Comparison of ENCODE assay signal across 1 cellular context in the genomic region with DNA sequence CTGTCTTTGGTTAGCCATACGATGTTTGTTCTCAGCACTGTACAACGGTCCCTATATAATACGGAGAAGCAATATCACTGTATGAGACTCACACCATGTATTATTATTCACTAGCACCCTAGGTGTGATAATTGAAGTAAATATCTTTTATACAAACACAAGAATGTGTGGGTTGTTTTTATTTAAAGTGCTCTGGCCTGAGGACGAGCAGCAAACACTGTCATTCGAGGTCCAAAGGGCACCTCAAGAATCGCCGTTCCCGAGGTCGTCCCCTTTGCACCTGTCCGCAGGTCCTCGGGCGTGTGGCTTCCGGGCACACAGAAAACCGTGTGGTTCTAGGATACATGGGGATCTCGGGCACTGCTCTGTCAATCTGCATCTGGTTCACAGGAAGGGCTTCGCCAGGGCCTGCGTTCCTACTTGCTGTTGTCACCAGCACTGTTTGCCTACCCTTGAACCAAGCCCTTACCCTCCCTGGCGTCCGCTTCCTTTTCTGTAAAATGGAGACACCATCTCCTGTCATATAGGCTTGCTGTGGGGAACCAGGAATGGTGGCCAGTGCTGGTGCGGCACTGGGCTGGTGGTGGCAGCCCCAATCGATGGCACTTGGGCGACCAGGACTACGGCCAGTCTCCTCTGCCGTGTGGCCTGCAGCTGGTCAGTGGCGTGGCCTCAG.
TF ChIP-seq lines count a peak whose summit lies in the region.

No MANE protein-coding gene starts in this region.

TF ChIP-seq in HepG2, 621 proteins besides CTCF, POLR2A, EP300 and RAD21 (continued from another document and continues in another):
- TF ChIP-seq ZBTB44 (CRISPR knock-in tag; IDR thresholded peaks at IDR 0.05): no peak
- 0 out of 2 replicates have a peak, but pooled peaks have one; percentile 46 for TF ChIP-seq ZBTB42 (CRISPR knock-in tag; IDR thresholded peaks at IDR 0.05)
- peak; percentile 84; the same call in 1 of the 2 replicates for TF ChIP-seq DPF2 (CRISPR knock-in tag; IDR thresholded peaks at IDR 0.05; ENCODE audit: borderline replicate concordance, low read depth)
- TF ChIP-seq ATF7 (IDR thresholded peaks at IDR 0.05): no peak
- peak; percentile 81; the same call in 1 of the 2 replicates for TF ChIP-seq ATF7 (CRISPR knock-in tag; IDR thresholded peaks at IDR 0.05)
- 0 out of 2 replicates have a peak, but pooled peaks have one; percentile 24 for TF ChIP-seq ZNF784 (CRISPR knock-in tag; IDR thresholded peaks at IDR 0.05; ENCODE audit: borderline replicate concordance)
- TF ChIP-seq ZBTB37 (CRISPR knock-in tag; IDR thresholded peaks at IDR 0.05): peak; percentile 94
- TF ChIP-seq FIP1L1 (IDR thresholded peaks at IDR 0.05; ENCODE audit: borderline replicate concordance, insufficient read depth, low read depth, low read length): no peak
- no peak for TF ChIP-seq ZNF20 (CRISPR knock-in tag; IDR thresholded peaks at IDR 0.05)
- no peak for TF ChIP-seq ZNF251 (CRISPR knock-in tag; IDR thresholded peaks at IDR 0.05)
- peak; percentile 78; the same call in 1 of the 2 replicates for TF ChIP-seq ZNF776 (CRISPR knock-in tag; IDR thresholded peaks at IDR 0.05)
- no peak for TF ChIP-seq ZNF577 (CRISPR knock-in tag; IDR thresholded peaks at IDR 0.05; ENCODE audit: borderline replicate concordance, low read depth)
- TF ChIP-seq ZNF12 (CRISPR knock-in tag; IDR thresholded peaks at IDR 0.05): 0 out of 2 replicates have a peak, but pooled peaks have one; percentile 14
- TF ChIP-seq SNAPC2 (CRISPR knock-in tag; IDR thresholded peaks at IDR 0.05): no peak
- no peak for TF ChIP-seq SCMH1 (CRISPR knock-in tag; IDR thresholded peaks at IDR 0.05; ENCODE audit: borderline replicate concordance)
- TF ChIP-seq FLYWCH1 (CRISPR knock-in tag; IDR thresholded peaks at IDR 0.05): no peak
- no peak for TF ChIP-seq ZNF703 (CRISPR knock-in tag; IDR thresholded peaks at IDR 0.05; ENCODE audit: borderline replicate concordance)
- TF ChIP-seq KLF13 (CRISPR knock-in tag; IDR thresholded peaks at IDR 0.05): no peak
- TF ChIP-seq THYN1 (CRISPR knock-in tag; IDR thresholded peaks at IDR 0.05; ENCODE audit: borderline replicate concordance, low read depth): no peak
- no peak for TF ChIP-seq NAIF1 (CRISPR knock-in tag; IDR thresholded peaks at IDR 0.05; ENCODE audit: borderline replicate concordance)
- TF ChIP-seq SNAPC5 (CRISPR knock-in tag; IDR thresholded peaks at IDR 0.05; ENCODE audit: borderline replicate concordance): no peak
- TF ChIP-seq CHCHD3 (CRISPR knock-in tag; IDR thresholded peaks at IDR 0.05): no peak
- no peak for TF ChIP-seq NFATC3 (CRISPR knock-in tag; IDR thresholded peaks at IDR 0.05)
- peak; percentile 81 for TF ChIP-seq SSRP1 (CRISPR knock-in tag; IDR thresholded peaks at IDR 0.05)
- TF ChIP-seq ZNF615 (CRISPR knock-in tag; IDR thresholded peaks at IDR 0.05; ENCODE audit: borderline replicate concordance): no peak
- no peak for TF ChIP-seq ATAD3A (CRISPR knock-in tag; IDR thresholded peaks at IDR 0.05)
- TF ChIP-seq AGO2 (optimal IDR thresholded peaks at IDR 0.05; ENCODE audit: low read depth, low read length): peak; percentile 26
- peak; percentile 96 for TF ChIP-seq GABPB1 (CRISPR knock-in tag; IDR thresholded peaks at IDR 0.05)
- no peak for TF ChIP-seq ZNF660 (CRISPR knock-in tag; IDR thresholded peaks at IDR 0.05; ENCODE audit: borderline replicate concordance, low read depth)
- TF ChIP-seq, protein P1, sequence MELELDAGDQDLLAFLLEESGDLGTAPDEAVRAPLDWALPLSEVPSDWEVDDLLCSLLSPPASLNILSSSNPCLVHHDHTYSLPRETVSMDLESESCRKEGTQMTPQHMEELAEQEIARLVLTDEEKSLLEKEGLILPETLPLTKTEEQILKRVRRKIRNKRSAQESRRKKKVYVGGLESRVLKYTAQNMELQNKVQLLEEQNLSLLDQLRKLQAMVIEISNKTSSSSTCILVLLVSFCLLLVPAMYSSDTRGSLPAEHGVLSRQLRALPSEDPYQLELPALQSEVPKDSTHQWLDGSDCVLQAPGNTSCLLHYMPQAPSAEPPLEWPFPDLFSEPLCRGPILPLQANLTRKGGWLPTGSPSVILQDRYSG (CRISPR knock-in tag; IDR thresholded peaks at IDR 0.05): peak; percentile 88; the same call in 1 of the 2 replicates
- TF ChIP-seq CBX5 (CRISPR knock-in tag; IDR thresholded peaks at IDR 0.05; ENCODE audit: borderline replicate concordance): peak; percentile 74; the same call in 1 of the 2 replicates
- TF ChIP-seq SUZ12 (IDR thresholded peaks at IDR 0.05; ENCODE audit: low read depth, low read length): no peak
- no peak for TF ChIP-seq HDAC6 (IDR thresholded peaks at IDR 0.05; ENCODE audit: low read depth, low read length)
- peak; percentile 85; the same call in 1 of the 2 replicates for TF ChIP-seq HOXD1 (CRISPR knock-in tag; IDR thresholded peaks at IDR 0.05)
- peak; percentile 73 for TF ChIP-seq ZMAT3 (CRISPR knock-in tag; conservative IDR thresholded peaks at IDR 0.05)
- TF ChIP-seq, protein P2, sequence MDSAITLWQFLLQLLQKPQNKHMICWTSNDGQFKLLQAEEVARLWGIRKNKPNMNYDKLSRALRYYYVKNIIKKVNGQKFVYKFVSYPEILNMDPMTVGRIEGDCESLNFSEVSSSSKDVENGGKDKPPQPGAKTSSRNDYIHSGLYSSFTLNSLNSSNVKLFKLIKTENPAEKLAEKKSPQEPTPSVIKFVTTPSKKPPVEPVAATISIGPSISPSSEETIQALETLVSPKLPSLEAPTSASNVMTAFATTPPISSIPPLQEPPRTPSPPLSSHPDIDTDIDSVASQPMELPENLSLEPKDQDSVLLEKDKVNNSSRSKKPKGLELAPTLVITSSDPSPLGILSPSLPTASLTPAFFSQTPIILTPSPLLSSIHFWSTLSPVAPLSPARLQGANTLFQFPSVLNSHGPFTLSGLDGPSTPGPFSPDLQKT (CRISPR knock-in tag; IDR thresholded peaks at IDR 0.05; ENCODE audit: borderline replicate concordance): no peak
- TF ChIP-seq, protein P3, sequence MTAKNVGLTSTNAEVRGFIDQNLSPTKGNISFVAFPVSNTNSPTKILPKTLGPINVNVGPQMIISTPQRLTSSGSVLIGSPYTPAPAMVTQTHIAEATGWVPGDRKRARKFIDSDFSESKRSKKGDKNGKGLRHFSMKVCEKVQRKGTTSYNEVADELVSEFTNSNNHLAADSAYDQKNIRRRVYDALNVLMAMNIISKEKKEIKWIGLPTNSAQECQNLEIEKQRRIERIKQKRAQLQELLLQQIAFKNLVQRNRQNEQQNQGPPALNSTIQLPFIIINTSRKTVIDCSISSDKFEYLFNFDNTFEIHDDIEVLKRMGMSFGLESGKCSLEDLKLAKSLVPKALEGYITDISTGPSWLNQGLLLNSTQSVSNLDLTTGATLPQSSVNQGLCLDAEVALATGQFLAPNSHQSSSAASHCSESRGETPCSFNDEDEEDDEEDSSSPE (CRISPR knock-in tag; IDR thresholded peaks at IDR 0.05): peak; percentile 69
- TF ChIP-seq ZNF775 (CRISPR knock-in tag; IDR thresholded peaks at IDR 0.05; ENCODE audit: borderline replicate concordance): no peak
- TF ChIP-seq ZNF841 (CRISPR knock-in tag; IDR thresholded peaks at IDR 0.05; ENCODE audit: borderline replicate concordance): no peak
- TF ChIP-seq STAT5B (CRISPR knock-in tag; IDR thresholded peaks at IDR 0.05): peak; percentile 40; the same call in 1 of the 2 replicates
- TF ChIP-seq ZFP41 (CRISPR knock-in tag; IDR thresholded peaks at IDR 0.05; ENCODE audit: borderline replicate concordance): no peak; the same call in 1 of the 2 replicates
- peak; percentile 64; the same call in 1 of the 2 replicates for TF ChIP-seq ZBTB33 (CRISPR knock-in tag; IDR thresholded peaks at IDR 0.05)
- TF ChIP-seq, protein P4, sequence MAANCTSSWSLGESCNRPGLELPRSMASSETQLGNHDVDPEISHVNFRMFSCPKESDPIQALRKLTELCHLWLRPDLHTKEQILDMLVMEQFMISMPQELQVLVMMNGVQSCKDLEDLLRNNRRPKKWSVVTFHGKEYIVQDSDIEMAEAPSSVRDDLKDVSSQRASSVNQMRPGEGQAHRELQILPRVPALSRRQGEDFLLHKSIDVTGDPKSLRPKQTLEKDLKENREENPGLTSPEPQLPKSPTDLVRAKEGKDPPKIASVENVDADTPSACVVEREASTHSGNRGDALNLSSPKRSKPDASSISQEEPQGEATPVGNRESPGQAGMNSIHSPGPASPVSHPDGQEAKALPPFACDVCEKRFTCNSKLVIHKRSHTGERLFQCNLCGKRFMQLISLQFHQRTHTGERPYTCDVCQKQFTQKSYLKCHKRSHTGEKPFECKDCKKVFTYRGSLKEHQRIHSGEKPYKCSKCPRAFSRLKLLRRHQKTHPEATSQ (CRISPR knock-in tag; IDR thresholded peaks at IDR 0.05; ENCODE audit: borderline replicate concordance): peak; percentile 71; the same call in 1 of the 2 replicates
- 0 out of 2 replicates have a peak, but pooled peaks have one; percentile 55 for TF ChIP-seq SNAI1 (CRISPR knock-in tag; IDR thresholded peaks at IDR 0.05; ENCODE audit: borderline replicate concordance)
- TF ChIP-seq ZNF891 (CRISPR knock-in tag; IDR thresholded peaks at IDR 0.05): no peak; the same call in 1 of the 2 replicates
- peak; percentile 96 for TF ChIP-seq ZNF878 (CRISPR knock-in tag; IDR thresholded peaks at IDR 0.05)
- TF ChIP-seq HNRNPH1 (optimal IDR thresholded peaks at IDR 0.05; ENCODE audit: low read depth, low read length): no peak
- TF ChIP-seq, protein P5, sequence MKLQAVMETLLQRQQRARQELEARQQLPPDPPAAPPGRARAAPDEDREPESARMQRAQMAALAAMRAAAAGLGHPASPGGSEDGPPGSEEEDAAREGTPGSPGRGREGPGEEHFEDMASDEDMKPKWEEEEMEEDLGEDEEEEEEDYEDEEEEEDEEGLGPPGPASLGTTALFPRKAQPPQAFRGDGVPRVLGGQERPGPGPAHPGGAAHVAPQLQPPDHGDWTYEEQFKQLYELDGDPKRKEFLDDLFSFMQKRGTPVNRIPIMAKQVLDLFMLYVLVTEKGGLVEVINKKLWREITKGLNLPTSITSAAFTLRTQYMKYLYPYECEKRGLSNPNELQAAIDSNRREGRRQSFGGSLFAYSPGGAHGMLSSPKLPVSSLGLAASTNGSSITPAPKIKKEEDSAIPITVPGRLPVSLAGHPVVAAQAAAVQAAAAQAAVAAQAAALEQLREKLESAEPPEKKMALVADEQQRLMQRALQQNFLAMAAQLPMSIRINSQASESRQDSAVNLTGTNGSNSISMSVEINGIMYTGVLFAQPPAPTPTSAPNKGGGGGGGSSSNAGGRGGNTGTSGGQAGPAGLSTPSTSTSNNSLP (IDR thresholded peaks at IDR 0.05; ENCODE audit: low read depth, low read length): no peak; the same call in 1 of the 2 replicates
- TF ChIP-seq ZNF772 (CRISPR knock-in tag; IDR thresholded peaks at IDR 0.05): peak; percentile 89
